In the genomic region with DNA sequence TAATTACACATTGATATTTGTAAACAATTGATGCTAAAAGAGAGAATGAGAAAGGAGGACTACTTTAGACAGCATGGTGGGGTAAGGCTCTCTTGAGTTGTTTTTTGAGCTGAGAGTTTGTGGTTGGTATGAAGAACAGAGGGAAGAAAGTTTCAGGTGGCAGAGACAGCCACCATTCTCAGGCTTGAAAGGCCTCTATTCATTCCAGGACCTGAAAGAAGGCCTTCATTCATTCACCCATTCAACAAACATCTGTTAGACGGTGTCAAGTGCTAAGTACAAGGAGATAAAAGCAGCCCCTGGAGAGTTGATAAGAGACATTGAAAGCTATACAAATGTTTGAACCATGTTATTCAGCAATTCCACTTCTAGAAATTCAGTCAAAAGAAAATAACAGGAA, we compare ENCODE assay signal across 19 cellular contexts. TPM values are rescaled to one million over a fixed set of nuclear protein-coding genes. Genes with fewer than 3 reads are reported as not detected.
DNase-seq lines count a peak whose midpoint lies in the region; ATAC-seq and TF ChIP-seq lines count a peak whose summit lies in the region.
"Had no signal": no experiment of that assay in that cellular context is flagged by ENCODE, and none has a peak within 500 bp of the region (broad histone marks: within the 10 kb centered on the region; RNA-seq: fewer than 3 reads in every experiment).

No MANE protein-coding gene starts in this region.

- peaks cover 10% of the 10 kb centered on the region for H3K36me3 Mint-ChIP-seq in activated CD4-positive, alpha-beta T cell treated with anti-CD3 and anti-CD28 coated beads for 36 hours (ENCODE audit: low read depth)
- no peaks in the 10 kb centered on the region for H3K36me3 Mint-ChIP-seq in dendritic cell treated with granulocyte-macrophage colony-stimulating factor and Interleukin-4, amounts not matched to agents 40 ng/mL and 50 ng/mL, for 4 days (ENCODE audit: low read depth)
- H3K36me3 Mint-ChIP-seq: brain had no signal

- peak overlapping the region; percentile 1 for H3K4me3 Mint-ChIP-seq in activated CD4-positive, alpha-beta T cell treated with anti-CD3 and anti-CD28 coated beads for 36 hours
- no peak overlapping the region for H3K4me3 Mint-ChIP-seq in dendritic cell treated with granulocyte-macrophage colony-stimulating factor and Interleukin-4, amounts not matched to agents 40 ng/mL and 50 ng/mL, for 4 days
- H3K4me3 Mint-ChIP-seq: brain had no signal

- no peak overlapping the region for H2BK120ac ChIP-seq in mesenchymal stem cell (ENCODE audit: low read depth, low read length)

- H2BK12ac ChIP-seq in mesenchymal stem cell (ENCODE audit: low read length in 2 of 2), result no peak overlapping the region

- H3K9me3 Mint-ChIP-seq in activated CD4-positive, alpha-beta T cell treated with anti-CD3 and anti-CD28 coated beads for 36 hours (ENCODE audit: low read depth), result peaks cover 6% of the 10 kb centered on the region
- no peaks in the 10 kb centered on the region for H3K9me3 Mint-ChIP-seq in dendritic cell treated with granulocyte-macrophage colony-stimulating factor and Interleukin-4, amounts not matched to agents 40 ng/mL and 50 ng/mL, for 4 days

- H2BK5ac ChIP-seq in mesenchymal stem cell (ENCODE audit: low read depth, low read length, poor library complexity, severe bottlenecking), result no peak overlapping the region

- H2BK15ac ChIP-seq in mesenchymal stem cell (ENCODE audit: low read depth, poor library complexity, severe bottlenecking), result no peak overlapping the region

- H2AFZ ChIP-seq in SU-DHL-6 (ENCODE audit: low read depth, low read length, severe bottlenecking), result no peak overlapping the region
- no peak overlapping the region for H2AFZ ChIP-seq in mesenchymal stem cell (ENCODE audit: low read depth, low read length)
- H2AFZ ChIP-seq: parathyroid adenoma had no signal

- H3K18ac ChIP-seq in mesenchymal stem cell (ENCODE audit: low read depth in 1 of 2, low read length in 2 of 2), result no peak overlapping the region

- H3K23ac ChIP-seq in mesenchymal stem cell (ENCODE audit: low read length in 2 of 2), result no peak overlapping the region

- no CpG with 5 or more reads among the region's 1 CpG for WGBS in mesenchymal stem cell

- H3K79me1 ChIP-seq in mesenchymal stem cell (replicated peaks; ENCODE audit: low read length, poor library complexity, severe bottlenecking), result no peaks in the 10 kb centered on the region

- DNase-seq in activated CD4-positive, alpha-beta T cell treated with anti-CD3 and anti-CD28 coated beads for 36 hours, result peak; percentile 40
- no peak for DNase-seq in activated CD4-positive, alpha-beta T cell treated with anti-CD3 and anti-CD28 coated beads, Interleukin-2, amount 50 U/mL, for 48 hours
- DNase-seq in GM12865 (ENCODE audit: low read depth), result peak; percentile 73
- DNase-seq in AG08395 (ENCODE audit: low spot score), result no peak
- no peak for DNase-seq in mesenchymal stem cell
- DNase-seq: activated effector memory CD4-positive, alpha-beta T cell treated with Interleukin-2 at 50 U/mL for 16 hours; Caco-2; dorsolateral prefrontal cortex; esophagus squamous epithelium; Kasumi-1; NCI-H146; NCI-H526 treated with DMSO at 0.1 percent for 48 hours; substantia nigra had no signal

- H3F3A ChIP-seq in SU-DHL-6 (ENCODE audit: insufficient read depth), result peaks cover 19% of the 10 kb centered on the region

- peak; percentile 27 for ATAC-seq in activated CD4-positive, alpha-beta T cell treated with anti-CD3 and anti-CD28 coated beads for 36 hours
- no peak for ATAC-seq in GM18517 (IDR thresholded peaks at IDR 0.05; ENCODE audit: unreplicated experiment)

- no peak overlapping the region for H3K4ac ChIP-seq in mesenchymal stem cell (ENCODE audit: low read depth in 1 of 2, low read length in 2 of 2)

- H3K9me3 ChIP-seq in SU-DHL-6 (ENCODE audit: insufficient read depth, low read length) (no peaks in the 10 kb centered on the region), mesenchymal stem cell (ENCODE audit: control insufficient read depth, low read length) (no peaks in the 10 kb centered on the region)
- H3K9me3 ChIP-seq: Caco-2, esophagus squamous epithelium had no signal

- CTCF ChIA-PET in activated CD4-positive, alpha-beta T cell treated with anti-CD3 and anti-CD28 coated beads for 36 hours (lab: Charles Lee), result interaction anchor here (0.7 to 1.7 kb wide), 10 partner anchors 8 to 244 kb away, joined by 3 to 7 read pairs (median 4); partner anchors contain the start of gene LSM11

- H3K27ac ChIP-seq in SU-DHL-6 (ENCODE audit: low read depth, low read length) (peak overlapping the region; percentile 70), mesenchymal stem cell (ENCODE audit: low read length, poor library complexity, severe bottlenecking) (no peak overlapping the region)
- H3K27ac ChIP-seq: dorsolateral prefrontal cortex, esophagus squamous epithelium, parathyroid adenoma had no signal

- H3K9me2 ChIP-seq in SU-DHL-6 (replicated peaks; ENCODE audit: insufficient read depth, low read length), result no peaks in the 10 kb centered on the region

- H3K79me2 ChIP-seq in SU-DHL-6 (ENCODE audit: insufficient read depth, low read length), result no peaks in the 10 kb centered on the region
- H3K79me2 ChIP-seq: parathyroid adenoma had no signal

- H4K20me1 ChIP-seq in SU-DHL-6 (ENCODE audit: low read depth, low read length), result no peaks in the 10 kb centered on the region

- H2AK5ac ChIP-seq in mesenchymal stem cell (ENCODE audit: low read length, severe bottlenecking), result no peak overlapping the region

- TF ChIP-seq CTCF in GM12865 (IDR thresholded peaks at IDR 0.05; ENCODE audit: insufficient read depth, low read depth, low read length, missing control alignments), result no peak
- no peak for TF ChIP-seq CTCF in SU-DHL-6 (IDR thresholded peaks at IDR 0.05; ENCODE audit: insufficient read depth, low read length, poor library complexity, severe bottlenecking)

- peak overlapping the region; percentile 36 for H3K4me2 ChIP-seq in SU-DHL-6 (ENCODE audit: low read depth, low read length, poor library complexity, severe bottlenecking)
- no peak overlapping the region for H3K4me2 ChIP-seq in mesenchymal stem cell (ENCODE audit: low read length, poor library complexity, severe bottlenecking)

- no peak overlapping the region for H3K4me3 ChIP-seq in GM12865 (ENCODE audit: low read depth, low read length)
- H3K4me3 ChIP-seq in SU-DHL-6 (ENCODE audit: insufficient read depth, low read length, poor library complexity, severe bottlenecking), result no peak overlapping the region
- H3K4me3 ChIP-seq in mesenchymal stem cell (ENCODE audit: insufficient read depth in 1 of 2, low read depth in 1 of 2, low read length in 2 of 2), result no peak overlapping the region
- H3K4me3 ChIP-seq: dorsolateral prefrontal cortex, esophagus squamous epithelium had no signal

- no peak overlapping the region for H3K14ac ChIP-seq in mesenchymal stem cell (ENCODE audit: low read length in 2 of 2)

- H3K9ac ChIP-seq in SU-DHL-6 (ENCODE audit: low read length) (no peak overlapping the region), mesenchymal stem cell (ENCODE audit: low read length) (no peak overlapping the region)
- H3K9ac ChIP-seq: parathyroid adenoma had no signal

- H3K27me3 ChIP-seq in SU-DHL-6 (ENCODE audit: low read length), result no peaks in the 10 kb centered on the region
- H3K27me3 ChIP-seq in mesenchymal stem cell (ENCODE audit: control insufficient read depth in 1 of 2, insufficient read depth in 1 of 2, low read length in 2 of 2), result no peaks in the 10 kb centered on the region
- H3K27me3 ChIP-seq: esophagus squamous epithelium had no signal

- H3K36me3 ChIP-seq in SU-DHL-6 (ENCODE audit: low read length), result no peaks in the 10 kb centered on the region
- no peaks in the 10 kb centered on the region for H3K36me3 ChIP-seq in mesenchymal stem cell (ENCODE audit: control insufficient read depth in 1 of 2, insufficient read depth in 2 of 2, low read depth in 1 of 2, low read length in 2 of 2)
- H3K36me3 ChIP-seq: esophagus squamous epithelium had no signal

- peak overlapping the region; percentile 90 for H3K27ac Mint-ChIP-seq in activated CD4-positive, alpha-beta T cell treated with anti-CD3 and anti-CD28 coated beads for 36 hours
- H3K27ac Mint-ChIP-seq in dendritic cell treated with granulocyte-macrophage colony-stimulating factor and Interleukin-4, amounts not matched to agents 40 ng/mL and 50 ng/mL, for 4 days, result peak overlapping the region; percentile 80
- H3K27ac Mint-ChIP-seq: brain had no signal

- H4K91ac ChIP-seq in mesenchymal stem cell (ENCODE audit: low read length), result no peak overlapping the region

- peaks cover under 1% of the 10 kb centered on the region for H3K4me1 ChIP-seq in mesenchymal stem cell (ENCODE audit: control insufficient read depth, insufficient read depth, low read depth, low read length)
- H3K4me1 ChIP-seq: parathyroid adenoma had no signal

- no peak overlapping the region for H4K8ac ChIP-seq in mesenchymal stem cell (ENCODE audit: low read length)

- H3K4me1 Mint-ChIP-seq in activated CD4-positive, alpha-beta T cell treated with anti-CD3 and anti-CD28 coated beads for 36 hours, result peaks cover 95% of the 10 kb centered on the region
- H3K4me1 Mint-ChIP-seq in dendritic cell treated with granulocyte-macrophage colony-stimulating factor and Interleukin-4, amounts not matched to agents 40 ng/mL and 50 ng/mL, for 4 days (ENCODE audit: low read depth), result peaks cover 84% of the 10 kb centered on the region

- no peaks in the 10 kb centered on the region for H3K27me3 Mint-ChIP-seq in activated CD4-positive, alpha-beta T cell treated with anti-CD3 and anti-CD28 coated beads for 36 hours
- H3K27me3 Mint-ChIP-seq in dendritic cell treated with granulocyte-macrophage colony-stimulating factor and Interleukin-4, amounts not matched to agents 40 ng/mL and 50 ng/mL, for 4 days, result no peaks in the 10 kb centered on the region
- H3K27me3 Mint-ChIP-seq: brain had no signal

- POLR2A ChIA-PET in activated CD4-positive, alpha-beta T cell treated with anti-CD3 and anti-CD28 coated beads for 36 hours (lab: Charles Lee), result interaction anchor here (0.6 to 1.2 kb wide), 5 partner anchors 9 to 1728 kb away, joined by 3 to 8 read pairs (median 3); no protein-coding TSS in a partner anchor

- intact Hi-C loops in activated CD4-positive, alpha-beta T cell treated with anti-CD3 and anti-CD28 coated beads for 36 hours (cut with DNase I, micrococcal nuclease), result loop anchor here in 1 of 2 experiments (1.0 to 10.0 kb wide), 4 partner anchors 15 to 442 kb away; partner anchors contain the start of gene THG1L
- intact Hi-C loops in dendritic cell treated with granulocyte-macrophage colony-stimulating factor and Interleukin-4, amounts not matched to agents 40 ng/mL and 50 ng/mL, for 4 days (cut with micrococcal nuclease), result loop anchor here (2.0 kb wide), 1 partner anchor 14 kb away; no protein-coding TSS in a partner anchor

RNA-seq across cellular contexts. Expression of gene ADAM19, which starts 21.7 kb away (rescaled TPM):
- total RNA-seq in activated CD4-positive, alpha-beta T cell treated with anti-CD3 and anti-CD28 coated beads for 36 hours, result 10 to 100 TPM; 63.6 to 69.5 TPM
- 57.9 TPM for polyA plus RNA-seq in mesenchymal stem cell (2013, experiment 1 of 2)
- 57.0 TPM for polyA plus RNA-seq in mesenchymal stem cell (2013, experiment 2 of 2)

RNA-seq across cellular contexts. Expression of gene SOX30, which starts 55.0 kb away (rescaled TPM):
- total RNA-seq in activated CD4-positive, alpha-beta T cell treated with anti-CD3 and anti-CD28 coated beads for 36 hours, result under 1 TPM; 0.18 to 0.44 TPM
- not detected for polyA plus RNA-seq in mesenchymal stem cell (2013, experiment 1 of 2)
- polyA plus RNA-seq in mesenchymal stem cell (2013, experiment 2 of 2), result not detected
- total RNA-seq: esophagus squamous epithelium, G401 had no signal

Comparison
In these comparisons a context has a peak if more than half of its experiments do, and no peak if none do; other contexts are left out.
1. DNase-seq: peak in activated CD4-positive, alpha-beta T cell treated with anti-CD3 and anti-CD28 coated beads for 36 hours (single experiment) and GM12865 (single experiment); none in activated CD4-positive, alpha-beta T cell treated with anti-CD3 and anti-CD28 coated beads, Interleukin-2, amount 50 U/mL, for 48 hours (0 of 2), AG08395 (single experiment) and mesenchymal stem cell (single experiment).